ENCODE assay signal across 9 cellular contexts in genomic region chr10:74738985-74739567, GRCh38.
DNase-seq lines count a peak whose midpoint lies in the region; ATAC-seq and TF ChIP-seq lines count a peak whose summit lies in the region.
"Had no signal": no experiment of that assay in that cellular context is flagged by ENCODE, and none has a peak within 500 bp of the region (broad histone marks: within the 10 kb centered on the region; RNA-seq: fewer than 3 reads in every experiment).

No MANE protein-coding gene starts in this region.

- peaks cover 27% of the 10 kb centered on the region for H3K4me1 Mint-ChIP-seq in activated CD8-positive, alpha-beta memory T cell treated with anti-CD3 and anti-CD28 coated beads, Interleukin-2, amount 10 ng/mL, durations not matched to agents 7 days and 5 days
- H3K4me1 Mint-ChIP-seq: brain had no signal

- H3K36me3 ChIP-seq in colonic mucosa (no peaks in the 10 kb centered on the region), parathyroid adenoma (ENCODE audit: control insufficient read depth, insufficient read depth, low read length) (no peaks in the 10 kb centered on the region), HAP-1 (replicated peaks) (no peaks in the 10 kb centered on the region)

- H3K4me1 ChIP-seq in colonic mucosa (no peaks in the 10 kb centered on the region), parathyroid adenoma (peaks cover 10% of the 10 kb centered on the region), HAP-1 (no peaks in the 10 kb centered on the region)

- no peak overlapping the region for H3K4me3 ChIP-seq in colonic mucosa
- H3K4me3 ChIP-seq in parathyroid adenoma (ENCODE audit: low read depth, low read length), result no peak overlapping the region
- no peak overlapping the region for H3K4me3 ChIP-seq in HAP-1

- H3K27me3 ChIP-seq in colonic mucosa, result no peaks in the 10 kb centered on the region
- no peaks in the 10 kb centered on the region for H3K27me3 ChIP-seq in parathyroid adenoma (ENCODE audit: control insufficient read depth, insufficient read depth, low read length)
- H3K27me3 ChIP-seq in HAP-1 (ENCODE audit: low read depth), result no peaks in the 10 kb centered on the region

- peak; percentile 83 for DNase-seq in activated CD8-positive, alpha-beta memory T cell treated with anti-CD3 and anti-CD28 coated beads, Interleukin-2, amount 10 ng/mL, durations not matched to agents 7 days and 5 days
- no peak for DNase-seq in activated CD8-positive, alpha-beta memory T cell treated with anti-CD3 and anti-CD28 coated beads, Interleukin-2, amount 50 U/mL, for 48 hours
- DNase-seq in NCI-H460 (ENCODE audit: extremely low read depth, low read depth) (peak; percentile 4), colonic mucosa (peak; percentile 22), HAP-1 (ENCODE audit: low spot score in 2 of 2) (no peak)

- CTCF ChIA-PET in activated CD8-positive, alpha-beta memory T cell treated with anti-CD3 and anti-CD28 coated beads, Interleukin-2, amount 10 ng/mL, durations not matched to agents 7 days and 5 days (lab: Charles Lee), result interaction anchor here (0.6 to 3.9 kb wide), 18 partner anchors 9 to 497 kb away, joined by 3 to 42 read pairs (median 4); partner anchors contain the start of genes COMTD1 and KAT6B

- H3K4me3 Mint-ChIP-seq in activated CD8-positive, alpha-beta memory T cell treated with anti-CD3 and anti-CD28 coated beads, Interleukin-2, amount 10 ng/mL, durations not matched to agents 7 days and 5 days, result peak overlapping the region; percentile 60
- H3K4me3 Mint-ChIP-seq: brain had no signal

- intact Hi-C loops in colonic mucosa (cut with DNase I), result no loop called here

- H3K9me3 ChIP-seq in colonic mucosa, result no peaks in the 10 kb centered on the region
- H3K9me3 ChIP-seq in parathyroid adenoma (ENCODE audit: control insufficient read depth, low read length), result no peaks in the 10 kb centered on the region
- no peaks in the 10 kb centered on the region for H3K9me3 ChIP-seq in HAP-1

- H3K27ac Mint-ChIP-seq in activated CD8-positive, alpha-beta memory T cell treated with anti-CD3 and anti-CD28 coated beads, Interleukin-2, amount 10 ng/mL, durations not matched to agents 7 days and 5 days, result peak overlapping the region; percentile 93
- H3K27ac Mint-ChIP-seq: brain had no signal

- no peaks in the 10 kb centered on the region for H3K36me3 Mint-ChIP-seq in activated CD8-positive, alpha-beta memory T cell treated with anti-CD3 and anti-CD28 coated beads, Interleukin-2, amount 10 ng/mL, durations not matched to agents 7 days and 5 days
- H3K36me3 Mint-ChIP-seq: brain had no signal

- H3K27ac ChIP-seq in colonic mucosa, result no peak overlapping the region
- no peak overlapping the region for H3K27ac ChIP-seq in parathyroid adenoma

- H3K79me2 ChIP-seq in parathyroid adenoma, result peaks cover 2% of the 10 kb centered on the region

- H3K9ac ChIP-seq in colonic mucosa (ENCODE audit: low read depth in 2 of 2, low read length in 2 of 2) (no peak overlapping the region), parathyroid adenoma (no peak overlapping the region)

- in situ Hi-C loops in HAP-1 (cut with MboI; ENCODE audit: low sequenced_read_pairs), result no loop called here

- ATAC-seq in activated CD8-positive, alpha-beta memory T cell treated with anti-CD3 and anti-CD28 coated beads, Interleukin-2, amount 10 ng/mL, durations not matched to agents 7 days and 5 days, result peak; percentile 87
- ATAC-seq in HG02623 (IDR thresholded peaks at IDR 0.05; ENCODE audit: unreplicated experiment) (peak; percentile 79), GM18520 (IDR thresholded peaks at IDR 0.05; ENCODE audit: unreplicated experiment) (no peak)

- TF ChIP-seq CTCF in colonic mucosa (IDR thresholded peaks at IDR 0.05) (no peak), parathyroid adenoma (IDR thresholded peaks at IDR 0.05) (peak; percentile 35)

- H3K4me2 ChIP-seq in parathyroid adenoma (ENCODE audit: low read length), result no peak overlapping the region

- H2AFZ ChIP-seq in parathyroid adenoma, result peak overlapping the region; percentile 76

- no peaks in the 10 kb centered on the region for H3K9me3 Mint-ChIP-seq in activated CD8-positive, alpha-beta memory T cell treated with anti-CD3 and anti-CD28 coated beads, Interleukin-2, amount 10 ng/mL, durations not matched to agents 7 days and 5 days (ENCODE audit: low read depth)

- H3K27me3 Mint-ChIP-seq in activated CD8-positive, alpha-beta memory T cell treated with anti-CD3 and anti-CD28 coated beads, Interleukin-2, amount 10 ng/mL, durations not matched to agents 7 days and 5 days, result no peaks in the 10 kb centered on the region
- H3K27me3 Mint-ChIP-seq: brain had no signal

Comparison
In these comparisons a context has a peak if more than half of its experiments do, and no peak if none do; other contexts are left out.
1. DNase-seq: peak in activated CD8-positive, alpha-beta memory T cell treated with anti-CD3 and anti-CD28 coated beads, Interleukin-2, amount 10 ng/mL, durations not matched to agents 7 days and 5 days (single experiment), NCI-H460 (single experiment) and colonic mucosa (single experiment); none in activated CD8-positive, alpha-beta memory T cell treated with anti-CD3 and anti-CD28 coated beads, Interleukin-2, amount 50 U/mL, for 48 hours (single experiment) and HAP-1 (0 of 2).